ENCODE assay signal across 1 cellular context in genomic region chr17:44186307-44187130, GRCh38.
TF ChIP-seq lines count a peak whose summit lies in the region.

Gene TMUB2, plus strand, starts transcription at chr17:44186972. Its CDS starts 737 bp downstream, at chr17:44187709.

TF ChIP-seq in HepG2, 621 proteins besides CTCF, POLR2A, EP300 and RAD21 (continued from another document and continues in another):
- TF ChIP-seq E2F1 (CRISPR knock-in tag; IDR thresholded peaks at IDR 0.05): peak; percentile 95
- peak; percentile 66 for TF ChIP-seq PAXIP1 (CRISPR knock-in tag; conservative IDR thresholded peaks at IDR 0.05)
- TF ChIP-seq ZNF333 (CRISPR knock-in tag; IDR thresholded peaks at IDR 0.05; ENCODE audit: borderline replicate concordance): peak; percentile 36; the same call in 1 of the 2 replicates
- TF ChIP-seq ZGPAT (CRISPR knock-in tag; IDR thresholded peaks at IDR 0.05): peak; percentile 83
- no peak; the same call in 1 of the 2 replicates for TF ChIP-seq HDAC2 (CRISPR knock-in tag; IDR thresholded peaks at IDR 0.05)
- TF ChIP-seq GFI1 (CRISPR knock-in tag; IDR thresholded peaks at IDR 0.05; ENCODE audit: borderline replicate concordance): no peak
- TF ChIP-seq RXRB (CRISPR knock-in tag; IDR thresholded peaks at IDR 0.05; ENCODE audit: borderline replicate concordance): peak; percentile 52
- peak; percentile 89; the same call in 1 of the 2 replicates for TF ChIP-seq ZMYM2 (CRISPR knock-in tag; IDR thresholded peaks at IDR 0.05)
- no peak for TF ChIP-seq CHCHD3 (CRISPR knock-in tag; IDR thresholded peaks at IDR 0.05)
- peak; percentile 7; the same call in 1 of the 2 replicates for TF ChIP-seq ARNTL (CRISPR knock-in tag; IDR thresholded peaks at IDR 0.05)
- peak; percentile 68; the same call in 1 of the 2 replicates for TF ChIP-seq ZBTB38 (CRISPR knock-in tag; IDR thresholded peaks at IDR 0.05)
- TF ChIP-seq ZFP36L2 (CRISPR knock-in tag; IDR thresholded peaks at IDR 0.05): no peak
- no peak for TF ChIP-seq ZNF703 (CRISPR knock-in tag; IDR thresholded peaks at IDR 0.05; ENCODE audit: borderline replicate concordance)
- TF ChIP-seq ZBED4 (CRISPR knock-in tag; IDR thresholded peaks at IDR 0.05; ENCODE audit: borderline replicate concordance): no peak
- TF ChIP-seq ZNF562 (CRISPR knock-in tag; IDR thresholded peaks at IDR 0.05; ENCODE audit: borderline replicate concordance): no peak
- no peak for TF ChIP-seq ZNF7 (CRISPR knock-in tag; IDR thresholded peaks at IDR 0.05)
- no peak; the same call in 1 of the 2 replicates for TF ChIP-seq PITX1 (CRISPR knock-in tag; IDR thresholded peaks at IDR 0.05)
- TF ChIP-seq TFDP2 (CRISPR knock-in tag; IDR thresholded peaks at IDR 0.05): peak; percentile 92
- TF ChIP-seq IRF9 (CRISPR knock-in tag; IDR thresholded peaks at IDR 0.05; ENCODE audit: borderline replicate concordance): peak; percentile 58
- no peak for TF ChIP-seq TCF7 (IDR thresholded peaks at IDR 0.05; ENCODE audit: low read depth)
- peak; percentile 99 for TF ChIP-seq ATF1 (CRISPR knock-in tag; IDR thresholded peaks at IDR 0.05)
- no peak for TF ChIP-seq SCMH1 (CRISPR knock-in tag; IDR thresholded peaks at IDR 0.05; ENCODE audit: borderline replicate concordance)
- peak; percentile 31; the same call in 1 of the 2 replicates for TF ChIP-seq ZNF614 (CRISPR knock-in tag; IDR thresholded peaks at IDR 0.05; ENCODE audit: borderline replicate concordance)
- TF ChIP-seq POGK (CRISPR knock-in tag; conservative IDR thresholded peaks at IDR 0.05): peak; percentile 74
- peak; percentile 96 for TF ChIP-seq MAZ (IDR thresholded peaks at IDR 0.05; ENCODE audit: borderline replicate concordance, low read depth, low read length)
- TF ChIP-seq MAZ (CRISPR knock-in tag; IDR thresholded peaks at IDR 0.05; ENCODE audit: low read depth): peak; percentile 20; the same call in 1 of the 2 replicates
- TF ChIP-seq ZNF790 (CRISPR knock-in tag; IDR thresholded peaks at IDR 0.05; ENCODE audit: borderline replicate concordance): no peak
- TF ChIP-seq ZNF720 (CRISPR knock-in tag; IDR thresholded peaks at IDR 0.05): no peak
- no peak for TF ChIP-seq REXO4 (CRISPR knock-in tag; IDR thresholded peaks at IDR 0.05; ENCODE audit: borderline replicate concordance)
- peak; percentile 70; the same call in 1 of the 2 replicates for TF ChIP-seq KLF6 (CRISPR knock-in tag; IDR thresholded peaks at IDR 0.05)
- TF ChIP-seq ZNF317 (CRISPR knock-in tag; IDR thresholded peaks at IDR 0.05): peak; percentile 60; the same call in 1 of the 2 replicates
- TF ChIP-seq ZNF431 (CRISPR knock-in tag; IDR thresholded peaks at IDR 0.05; ENCODE audit: borderline replicate concordance, low read depth): no peak
- no peak for TF ChIP-seq ZC3H13 (CRISPR knock-in tag; IDR thresholded peaks at IDR 0.05)
- TF ChIP-seq BCLAF1 (IDR thresholded peaks at IDR 0.05): no peak
- no peak for TF ChIP-seq ZNF510 (CRISPR knock-in tag; IDR thresholded peaks at IDR 0.05; ENCODE audit: low read depth)
- TF ChIP-seq MEIS1 (CRISPR knock-in tag; IDR thresholded peaks at IDR 0.05; ENCODE audit: borderline replicate concordance): peak; percentile 78
- peak; percentile 81 for TF ChIP-seq ZNF501 (CRISPR knock-in tag; IDR thresholded peaks at IDR 0.05)
- TF ChIP-seq PATZ1 (CRISPR knock-in tag; IDR thresholded peaks at IDR 0.05): peak; percentile 63
- peak; percentile 90 for TF ChIP-seq GABPA (IDR thresholded peaks at IDR 0.05; ENCODE audit: low read depth, low read length)
- TF ChIP-seq GABPA (CRISPR knock-in tag; IDR thresholded peaks at IDR 0.05; ENCODE audit: low read depth): peak; percentile 99
- TF ChIP-seq FLYWCH1 (CRISPR knock-in tag; IDR thresholded peaks at IDR 0.05): no peak
- TF ChIP-seq AGO2 (optimal IDR thresholded peaks at IDR 0.05; ENCODE audit: low read depth, low read length): no peak
